In the genomic region with DNA sequence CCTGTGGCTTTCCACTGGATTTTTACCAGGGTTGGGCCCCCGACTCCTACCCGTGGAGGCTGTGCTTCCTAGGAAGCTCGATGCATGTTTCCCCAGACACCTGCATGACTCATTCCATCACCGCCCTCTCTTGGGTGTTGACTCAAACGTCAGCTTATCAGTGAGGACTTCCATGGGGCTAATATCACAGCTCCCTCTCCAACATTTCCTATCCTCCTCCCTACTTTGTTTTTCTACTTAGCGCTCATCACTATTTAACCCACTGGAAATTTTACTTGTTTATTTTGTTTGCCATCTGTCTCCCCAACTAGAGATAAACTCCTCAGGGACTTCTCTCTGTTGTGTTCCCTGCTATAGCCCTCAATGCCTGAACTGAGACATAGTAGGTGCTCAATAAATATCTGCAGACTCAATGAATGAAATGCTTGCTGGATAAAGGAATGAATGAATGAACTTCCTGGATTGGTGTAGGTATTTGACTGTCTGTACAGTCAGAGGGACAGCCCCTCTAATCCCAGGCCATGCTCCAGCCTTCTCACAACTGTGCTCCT, we compare ENCODE assay signal across 2 cellular contexts.
TF ChIP-seq lines count a peak whose summit lies in the region.

No MANE protein-coding gene starts in this region.

TF ChIP-seq in K562, 482 proteins besides CTCF, POLR2A, EP300 and RAD21 (continued from another document and continues in another):
- TF ChIP-seq ZBTB49 (CRISPR knock-in tag; IDR thresholded peaks at IDR 0.05; ENCODE audit: borderline replicate concordance) (no peak), NR2F6 (CRISPR knock-in tag; IDR thresholded peaks at IDR 0.05) (no peak), ZNF696 (CRISPR knock-in tag; conservative IDR thresholded peaks at IDR 0.05) (no peak), FOXM1 (IDR thresholded peaks at IDR 0.05; ENCODE audit: low read depth) (no peak), FOXM1 (CRISPR knock-in tag; IDR thresholded peaks at IDR 0.05; ENCODE audit: low read depth) (no peak), BCOR (IDR thresholded peaks at IDR 0.05) (peak; percentile 62), HIVEP1 (CRISPR knock-in tag; IDR thresholded peaks at IDR 0.05) (no peak), E2F8 (IDR thresholded peaks at IDR 0.05; ENCODE audit: low read depth, partially characterized antibody) (no peak), CCNT2 (IDR thresholded peaks at IDR 0.05; ENCODE audit: borderline replicate concordance, extremely low read depth, insufficient read length, low read depth, low read length) (no peak), CREM (IDR thresholded peaks at IDR 0.05; ENCODE audit: low read depth) (peak; percentile 39; the same call in 1 of the 2 replicates), CHCHD3 (CRISPR knock-in tag; IDR thresholded peaks at IDR 0.05) (no peak), TBP (optimal IDR thresholded peaks at IDR 0.05; ENCODE audit: low read depth, low read length) (no peak), FOXK2 (conservative IDR thresholded peaks at IDR 0.05 in 1 of 2, IDR thresholded peaks at IDR 0.05 in 1 of 2; ENCODE audit: low read depth in 2 of 2) (peak in 1 of 2 experiments; percentile 43; a peak in 2 of 4 replicates), SPI1 (IDR thresholded peaks at IDR 0.05; ENCODE audit: borderline replicate concordance, low read depth, low read length) (no peak), CBFA2T3 (IDR thresholded peaks at IDR 0.05) (0 out of 2 replicates have a peak, but pooled peaks have one; percentile 4), SMAD1 (IDR thresholded peaks at IDR 0.05; ENCODE audit: low read depth, low read length, partially characterized antibody) (no peak), DACH1 (IDR thresholded peaks at IDR 0.05; ENCODE audit: partially characterized antibody) (no peak), NEUROD1 (IDR thresholded peaks at IDR 0.05; ENCODE audit: borderline replicate concordance, low read depth, low read length, partially characterized antibody) (no peak), JUND (IDR thresholded peaks at IDR 0.05; ENCODE audit: borderline replicate concordance, low read depth, low read length) (peak; percentile 91), JUND (tag; IDR thresholded peaks at IDR 0.05; ENCODE audit: borderline replicate concordance, low read depth, low read length) (peak; percentile 93; the same call in 2 of the 3 replicates), ZBTB43 (CRISPR knock-in tag; IDR thresholded peaks at IDR 0.05) (no peak)
- TF ChIP-seq, protein P1, sequence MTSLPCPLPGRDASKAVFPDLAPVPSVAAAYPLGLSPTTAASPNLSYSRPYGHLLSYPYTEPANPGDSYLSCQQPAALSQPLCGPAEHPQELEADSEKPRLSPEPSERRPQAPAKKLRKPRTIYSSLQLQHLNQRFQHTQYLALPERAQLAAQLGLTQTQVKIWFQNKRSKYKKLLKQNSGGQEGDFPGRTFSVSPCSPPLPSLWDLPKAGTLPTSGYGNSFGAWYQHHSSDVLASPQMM (CRISPR knock-in tag; IDR thresholded peaks at IDR 0.05) = no peak
- TF ChIP-seq, protein P2, sequence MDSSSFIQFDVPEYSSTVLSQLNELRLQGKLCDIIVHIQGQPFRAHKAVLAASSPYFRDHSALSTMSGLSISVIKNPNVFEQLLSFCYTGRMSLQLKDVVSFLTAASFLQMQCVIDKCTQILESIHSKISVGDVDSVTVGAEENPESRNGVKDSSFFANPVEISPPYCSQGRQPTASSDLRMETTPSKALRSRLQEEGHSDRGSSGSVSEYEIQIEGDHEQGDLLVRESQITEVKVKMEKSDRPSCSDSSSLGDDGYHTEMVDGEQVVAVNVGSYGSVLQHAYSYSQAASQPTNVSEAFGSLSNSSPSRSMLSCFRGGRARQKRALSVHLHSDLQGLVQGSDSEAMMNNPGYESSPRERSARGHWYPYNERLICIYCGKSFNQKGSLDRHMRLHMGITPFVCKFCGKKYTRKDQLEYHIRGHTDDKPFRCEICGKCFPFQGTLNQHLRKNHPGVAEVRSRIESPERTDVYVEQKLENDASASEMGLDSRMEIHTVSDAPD (CRISPR knock-in tag; IDR thresholded peaks at IDR 0.05) = no peak

TF ChIP-seq in HepG2, 621 proteins besides CTCF, POLR2A, EP300 and RAD21 (continued from another document and continues in another):
- TF ChIP-seq ASH2L (IDR thresholded peaks at IDR 0.05; ENCODE audit: insufficient read length, low read depth, low read length) = peak; percentile 14
- TF ChIP-seq ATM (IDR thresholded peaks at IDR 0.05; ENCODE audit: borderline replicate concordance) = no peak
- TF ChIP-seq ZFY (CRISPR knock-in tag; IDR thresholded peaks at IDR 0.05) = 0 out of 2 replicates have a peak, but pooled peaks have one; percentile 4
- TF ChIP-seq ZNF567 (CRISPR knock-in tag; IDR thresholded peaks at IDR 0.05; ENCODE audit: borderline replicate concordance) = no peak
- TF ChIP-seq KDM4B (CRISPR knock-in tag; IDR thresholded peaks at IDR 0.05) = no peak
- 0 out of 2 replicates have a peak, but pooled peaks have one; percentile 34 for TF ChIP-seq ZNF792 (CRISPR knock-in tag; IDR thresholded peaks at IDR 0.05)
- TF ChIP-seq RCOR2 (CRISPR knock-in tag; IDR thresholded peaks at IDR 0.05) = peak; percentile 49; the same call in 1 of the 2 replicates
- TF ChIP-seq CENPX (CRISPR knock-in tag; IDR thresholded peaks at IDR 0.05) = no peak
- TF ChIP-seq, protein P3, sequence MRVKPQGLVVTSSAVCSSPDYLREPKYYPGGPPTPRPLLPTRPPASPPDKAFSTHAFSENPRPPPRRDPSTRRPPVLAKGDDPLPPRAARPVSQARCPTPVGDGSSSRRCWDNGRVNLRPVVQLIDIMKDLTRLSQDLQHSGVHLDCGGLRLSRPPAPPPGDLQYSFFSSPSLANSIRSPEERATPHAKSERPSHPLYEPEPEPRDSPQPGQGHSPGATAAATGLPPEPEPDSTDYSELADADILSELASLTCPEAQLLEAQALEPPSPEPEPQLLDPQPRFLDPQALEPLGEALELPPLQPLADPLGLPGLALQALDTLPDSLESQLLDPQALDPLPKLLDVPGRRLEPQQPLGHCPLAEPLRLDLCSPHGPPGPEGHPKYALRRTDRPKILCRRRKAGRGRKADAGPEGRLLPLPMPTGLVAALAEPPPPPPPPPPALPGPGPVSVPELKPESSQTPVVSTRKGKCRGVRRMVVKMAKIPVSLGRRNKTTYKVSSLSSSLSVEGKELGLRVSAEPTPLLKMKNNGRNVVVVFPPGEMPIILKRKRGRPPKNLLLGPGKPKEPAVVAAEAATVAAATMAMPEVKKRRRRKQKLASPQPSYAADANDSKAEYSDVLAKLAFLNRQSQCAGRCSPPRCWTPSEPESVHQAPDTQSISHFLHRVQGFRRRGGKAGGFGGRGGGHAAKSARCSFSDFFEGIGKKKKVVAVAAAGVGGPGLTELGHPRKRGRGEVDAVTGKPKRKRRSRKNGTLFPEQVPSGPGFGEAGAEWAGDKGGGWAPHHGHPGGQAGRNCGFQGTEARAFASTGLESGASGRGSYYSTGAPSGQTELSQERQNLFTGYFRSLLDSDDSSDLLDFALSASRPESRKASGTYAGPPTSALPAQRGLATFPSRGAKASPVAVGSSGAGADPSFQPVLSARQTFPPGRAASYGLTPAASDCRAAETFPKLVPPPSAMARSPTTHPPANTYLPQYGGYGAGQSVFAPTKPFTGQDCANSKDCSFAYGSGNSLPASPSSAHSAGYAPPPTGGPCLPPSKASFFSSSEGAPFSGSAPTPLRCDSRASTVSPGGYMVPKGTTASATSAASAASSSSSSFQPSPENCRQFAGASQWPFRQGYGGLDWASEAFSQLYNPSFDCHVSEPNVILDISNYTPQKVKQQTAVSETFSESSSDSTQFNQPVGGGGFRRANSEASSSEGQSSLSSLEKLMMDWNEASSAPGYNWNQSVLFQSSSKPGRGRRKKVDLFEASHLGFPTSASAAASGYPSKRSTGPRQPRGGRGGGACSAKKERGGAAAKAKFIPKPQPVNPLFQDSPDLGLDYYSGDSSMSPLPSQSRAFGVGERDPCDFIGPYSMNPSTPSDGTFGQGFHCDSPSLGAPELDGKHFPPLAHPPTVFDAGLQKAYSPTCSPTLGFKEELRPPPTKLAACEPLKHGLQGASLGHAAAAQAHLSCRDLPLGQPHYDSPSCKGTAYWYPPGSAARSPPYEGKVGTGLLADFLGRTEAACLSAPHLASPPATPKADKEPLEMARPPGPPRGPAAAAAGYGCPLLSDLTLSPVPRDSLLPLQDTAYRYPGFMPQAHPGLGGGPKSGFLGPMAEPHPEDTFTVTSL (CRISPR knock-in tag; IDR thresholded peaks at IDR 0.05; ENCODE audit: borderline replicate concordance) = peak; percentile 16; the same call in 1 of the 2 replicates
- peak; percentile 93 for TF ChIP-seq FOSL1 (CRISPR knock-in tag; IDR thresholded peaks at IDR 0.05; ENCODE audit: borderline replicate concordance)
- 0 out of 2 replicates have a peak, but pooled peaks have one; percentile 60 for TF ChIP-seq ZNF44 (CRISPR knock-in tag; IDR thresholded peaks at IDR 0.05)
- TF ChIP-seq ARNT2 (CRISPR knock-in tag; IDR thresholded peaks at IDR 0.05; ENCODE audit: low read depth) = 0 out of 2 replicates have a peak, but pooled peaks have one; percentile 9
- TF ChIP-seq ZNF570 (CRISPR knock-in tag; IDR thresholded peaks at IDR 0.05; ENCODE audit: borderline replicate concordance) = no peak
- peak; percentile 75; the same call in 1 of the 2 replicates for TF ChIP-seq ZNF598 (CRISPR knock-in tag; IDR thresholded peaks at IDR 0.05; ENCODE audit: borderline replicate concordance)
- no peak for TF ChIP-seq FOXA1 (IDR thresholded peaks at IDR 0.05)
- TF ChIP-seq FOXA1 (CRISPR knock-in tag; IDR thresholded peaks at IDR 0.05) = peak; percentile 95
- peak; percentile 67 for TF ChIP-seq STAG1 (CRISPR knock-in tag; IDR thresholded peaks at IDR 0.05)
- TF ChIP-seq PHF21A (CRISPR knock-in tag; IDR thresholded peaks at IDR 0.05) = 0 out of 2 replicates have a peak, but pooled peaks have one; percentile 24
- peak; percentile 58; the same call in 1 of the 2 replicates for TF ChIP-seq ZNF691 (CRISPR knock-in tag; IDR thresholded peaks at IDR 0.05; ENCODE audit: borderline replicate concordance, low read depth)
- TF ChIP-seq, protein P4, sequence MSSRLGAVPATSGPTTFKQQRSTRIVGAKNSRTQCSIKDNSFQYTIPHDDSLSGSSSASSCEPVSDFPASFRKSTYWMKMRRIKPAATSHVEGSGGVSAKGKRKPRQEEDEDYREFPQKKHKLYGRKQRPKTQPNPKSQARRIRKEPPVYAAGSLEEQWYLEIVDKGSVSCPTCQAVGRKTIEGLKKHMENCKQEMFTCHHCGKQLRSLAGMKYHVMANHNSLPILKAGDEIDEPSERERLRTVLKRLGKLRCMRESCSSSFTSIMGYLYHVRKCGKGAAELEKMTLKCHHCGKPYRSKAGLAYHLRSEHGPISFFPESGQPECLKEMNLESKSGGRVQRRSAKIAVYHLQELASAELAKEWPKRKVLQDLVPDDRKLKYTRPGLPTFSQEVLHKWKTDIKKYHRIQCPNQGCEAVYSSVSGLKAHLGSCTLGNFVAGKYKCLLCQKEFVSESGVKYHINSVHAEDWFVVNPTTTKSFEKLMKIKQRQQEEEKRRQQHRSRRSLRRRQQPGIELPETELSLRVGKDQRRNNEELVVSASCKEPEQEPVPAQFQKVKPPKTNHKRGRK (CRISPR knock-in tag; IDR thresholded peaks at IDR 0.05) = no peak
- 0 out of 2 replicates have a peak, but pooled peaks have one; percentile 26 for TF ChIP-seq UBTF (CRISPR knock-in tag; IDR thresholded peaks at IDR 0.05)
- peak; percentile 99 for TF ChIP-seq FOSL2 (CRISPR knock-in tag; IDR thresholded peaks at IDR 0.05)
- TF ChIP-seq SOX13 (IDR thresholded peaks at IDR 0.05) = no peak; the same call in 1 of the 2 replicates
- TF ChIP-seq SOX13 (CRISPR knock-in tag; conservative IDR thresholded peaks at IDR 0.05 in 1 of 2, IDR thresholded peaks at IDR 0.05 in 1 of 2) = peak in 1 of 2 experiments; percentile 67; a peak in 2 of 4 replicates
- 0 out of 2 replicates have a peak, but pooled peaks have one; percentile 35 for TF ChIP-seq ZNF543 (CRISPR knock-in tag; IDR thresholded peaks at IDR 0.05)
- no peak for TF ChIP-seq POLR2AphosphoS5 (IDR thresholded peaks at IDR 0.05; ENCODE audit: low read depth, low read length)
- TF ChIP-seq IKZF1 (IDR thresholded peaks at IDR 0.05) = no peak
- peak; percentile 37; the same call in 1 of the 2 replicates for TF ChIP-seq SNAPC2 (CRISPR knock-in tag; IDR thresholded peaks at IDR 0.05)
- TF ChIP-seq GATAD2A (CRISPR knock-in tag; IDR thresholded peaks at IDR 0.05) = peak; percentile 77
- TF ChIP-seq, protein P5, sequence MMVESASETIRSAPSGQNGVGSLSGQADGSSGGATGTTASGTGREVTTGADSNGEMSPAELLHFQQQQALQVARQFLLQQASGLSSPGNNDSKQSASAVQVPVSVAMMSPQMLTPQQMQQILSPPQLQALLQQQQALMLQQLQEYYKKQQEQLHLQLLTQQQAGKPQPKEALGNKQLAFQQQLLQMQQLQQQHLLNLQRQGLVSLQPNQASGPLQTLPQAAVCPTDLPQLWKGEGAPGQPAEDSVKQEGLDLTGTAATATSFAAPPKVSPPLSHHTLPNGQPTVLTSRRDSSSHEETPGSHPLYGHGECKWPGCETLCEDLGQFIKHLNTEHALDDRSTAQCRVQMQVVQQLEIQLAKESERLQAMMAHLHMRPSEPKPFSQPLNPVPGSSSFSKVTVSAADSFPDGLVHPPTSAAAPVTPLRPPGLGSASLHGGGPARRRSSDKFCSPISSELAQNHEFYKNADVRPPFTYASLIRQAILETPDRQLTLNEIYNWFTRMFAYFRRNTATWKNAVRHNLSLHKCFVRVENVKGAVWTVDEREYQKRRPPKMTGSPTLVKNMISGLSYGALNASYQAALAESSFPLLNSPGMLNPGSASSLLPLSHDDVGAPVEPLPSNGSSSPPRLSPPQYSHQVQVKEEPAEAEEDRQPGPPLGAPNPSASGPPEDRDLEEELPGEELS (CRISPR knock-in tag; IDR thresholded peaks at IDR 0.05) = peak; percentile 84
- peak; percentile 81 for TF ChIP-seq CREM (IDR thresholded peaks at IDR 0.05)
- TF ChIP-seq CREM (CRISPR knock-in tag; IDR thresholded peaks at IDR 0.05) = no peak
- 0 out of 2 replicates have a peak, but pooled peaks have one; percentile 58 for TF ChIP-seq ZFP37 (CRISPR knock-in tag; IDR thresholded peaks at IDR 0.05; ENCODE audit: borderline replicate concordance)
- TF ChIP-seq TCF7L2 (IDR thresholded peaks at IDR 0.05; ENCODE audit: low read depth, low read length) = no peak
- TF ChIP-seq BHLHE40 (IDR thresholded peaks at IDR 0.05; ENCODE audit: low read length) = no peak
